In genomic region chr1:184755226-184756065, GRCh38 we compare ENCODE assay signal across 1 cellular context.
A peak's percentile ranks its signal among the peaks of the same experiment; 100 is the strongest.
TF ChIP-seq lines count a peak whose summit lies in the region.

No MANE protein-coding gene starts in this region.

TF ChIP-seq in HEK293, 187 proteins besides CTCF, POLR2A, EP300 and RAD21 (continued from another document):
- TF ChIP-seq ZNF488 (tag by site-specific recombination; IDR thresholded peaks at IDR 0.05) = no peak
- TF ChIP-seq ZNF416 (tag by site-specific recombination; IDR thresholded peaks at IDR 0.05) = no peak
- no peak for TF ChIP-seq KLF10 (tag by site-specific recombination; IDR thresholded peaks at IDR 0.05)
- no peak for TF ChIP-seq ZNF19 (tag by site-specific recombination; IDR thresholded peaks at IDR 0.05; ENCODE audit: low read depth)
- TF ChIP-seq ZBTB26 (tag by site-specific recombination; optimal IDR thresholded peaks at IDR 0.05) = no peak
- no peak for TF ChIP-seq ZNF140 (tag by site-specific recombination; IDR thresholded peaks at IDR 0.05)
- TF ChIP-seq ZNF335 (tag by site-specific recombination; conservative IDR thresholded peaks at IDR 0.05) = peak; percentile 79
- TF ChIP-seq KLF1 (tag by site-specific recombination; IDR thresholded peaks at IDR 0.05) = no peak
- no peak; the same call in 1 of the 2 replicates for TF ChIP-seq ZBTB6 (tag by site-specific recombination; IDR thresholded peaks at IDR 0.05)
- TF ChIP-seq BCL11B (tag by site-specific recombination; IDR thresholded peaks at IDR 0.05; ENCODE audit: low read depth) = no peak
- no peak for TF ChIP-seq ZNF184 (tag by site-specific recombination; IDR thresholded peaks at IDR 0.05)
- TF ChIP-seq ZNF513 (tag by site-specific recombination; IDR thresholded peaks at IDR 0.05) = peak; percentile 39
- TF ChIP-seq ZNF677 (tag by site-specific recombination; IDR thresholded peaks at IDR 0.05) = no peak
- no peak for TF ChIP-seq ZFP37 (tag by site-specific recombination; IDR thresholded peaks at IDR 0.05)
